Comparison of ENCODE assay signal across 38 cellular contexts in genomic region chr2:125701070-125701469, GRCh38.
"Had no signal": no experiment of that assay in that cellular context is flagged by ENCODE, and none has a peak within 500 bp of the region (broad histone marks: within the 10 kb centered on the region; RNA-seq: fewer than 3 reads in every experiment).

No MANE protein-coding gene starts in this region.

- H3K27ac Mint-ChIP-seq: activated CD4-positive, alpha-beta memory T cell treated with anti-CD3 and anti-CD28 coated beads, Interleukin-2, amount 10 ng/mL, durations not matched to agents 7 days and 5 days; activated CD4-positive, alpha-beta T cell treated with anti-CD3 and anti-CD28 coated beads for 36 hours; activated CD4-positive, alpha-beta T cell treated with anti-CD3 and anti-CD28 coated beads, Interleukin-2, amount 10 ng/mL, durations not matched to agents 7 days and 5 days; activated CD8-positive, alpha-beta memory T cell treated with anti-CD3 and anti-CD28 coated beads, Interleukin-2, amount 10 ng/mL, durations not matched to agents 7 days and 5 days; activated CD8-positive, alpha-beta T cell treated with anti-CD3 and anti-CD28 coated beads, Interleukin-2, amount 10 ng/mL, durations not matched to agents 7 days and 5 days; activated naive CD4-positive, alpha-beta T cell treated with anti-CD3 and anti-CD28 coated beads for 36 hours; activated naive CD4-positive, alpha-beta T cell treated with anti-CD3 and anti-CD28 coated beads, Interleukin-2, amount 50 U/mL, for 72 hours; activated naive CD8-positive, alpha-beta T cell treated with anti-CD3 and anti-CD28 coated beads for 36 hours; activated T-cell treated with anti-CD3 and anti-CD28 coated beads, Interleukin-2, amount 50 U/mL, for 72 hours; activated T-helper 1 cell treated with anti-CD3 and anti-CD28 coated beads, Interleukin-12 subunit alpha, Interleukin-12 subunit beta, Interleukin-2, Interleukin-4 antibody, amounts not matched to agents 30 ng/mL and 10 ng/mL and 1 ng/mL, durations not matched to agents 14 hours and 24 hours and 36 hours; activated T-helper 17 cell treated with anti-CD3 and anti-CD28 coated beads, Interleukin-2, amount 50 U/mL, for 72 hours; T-helper 1 cell treated with Interleukin-12 subunit alpha and Interleukin-12 subunit beta and Interleukin-4 antibody, amounts not matched to agents 30 μg/mL and 1 μg/mL, for 36 hours; T-helper 2 cell treated with Interferon-gamma antibody and Interleukin-4, amounts not matched to agents 5 μg/mL and 100 μg/mL, for 36 hours; WTC11 had no signal

- H3K27me3 ChIP-seq: adrenal gland, body of pancreas, brain microvascular endothelial cell, breast epithelium had no signal

- H3K36me3 Mint-ChIP-seq: activated CD8-positive, alpha-beta memory T cell treated with anti-CD3 and anti-CD28 coated beads, Interleukin-2, amount 10 ng/mL, durations not matched to agents 7 days and 5 days; activated naive CD8-positive, alpha-beta T cell treated with anti-CD3 and anti-CD28 coated beads for 36 hours had no signal

- FAIRE-seq: astrocyte had no signal

- H3K4me3 Mint-ChIP-seq: activated CD4-positive, alpha-beta memory T cell treated with anti-CD3 and anti-CD28 coated beads, Interleukin-2, amount 10 ng/mL, durations not matched to agents 7 days and 5 days; activated CD4-positive, alpha-beta T cell treated with anti-CD3 and anti-CD28 coated beads for 36 hours; activated CD4-positive, alpha-beta T cell treated with anti-CD3 and anti-CD28 coated beads, Interleukin-2, amount 10 ng/mL, durations not matched to agents 7 days and 5 days; activated CD8-positive, alpha-beta memory T cell treated with anti-CD3 and anti-CD28 coated beads, Interleukin-2, amount 10 ng/mL, durations not matched to agents 7 days and 5 days; activated CD8-positive, alpha-beta T cell treated with anti-CD3 and anti-CD28 coated beads, Interleukin-2, amount 10 ng/mL, durations not matched to agents 7 days and 5 days; activated naive CD4-positive, alpha-beta T cell treated with anti-CD3 and anti-CD28 coated beads for 36 hours; activated naive CD8-positive, alpha-beta T cell treated with anti-CD3 and anti-CD28 coated beads for 36 hours; activated T-cell treated with anti-CD3 and anti-CD28 coated beads, Interleukin-2, amount 50 U/mL, for 4 hours; activated T-cell treated with anti-CD3 and anti-CD28 coated beads, Interleukin-2, amount 50 U/mL, for 72 hours; activated T-helper 1 cell treated with anti-CD3 and anti-CD28 coated beads, Interleukin-12 subunit alpha, Interleukin-12 subunit beta, Interleukin-2, Interleukin-4 antibody, amounts not matched to agents 30 ng/mL and 10 ng/mL and 1 ng/mL, durations not matched to agents 14 hours and 24 hours and 36 hours; activated T-helper 17 cell treated with anti-CD3 and anti-CD28 coated beads, Interleukin-2, amount 50 U/mL, for 72 hours; T-helper 1 cell treated with Interleukin-12 subunit alpha and Interleukin-12 subunit beta and Interleukin-4 antibody, amounts not matched to agents 30 μg/mL and 1 μg/mL, for 36 hours; T-helper 2 cell treated with Interferon-gamma antibody and Interleukin-4, amounts not matched to agents 5 μg/mL and 100 μg/mL, for 36 hours; WTC11 had no signal

- H3K4me3 ChIP-seq: adrenal gland, body of pancreas, breast epithelium had no signal

- DNase-seq: activated CD4-positive, alpha-beta memory T cell treated with anti-CD3 and anti-CD28 coated beads, Interleukin-2, amount 10 ng/mL, durations not matched to agents 7 days and 5 days; activated CD4-positive, alpha-beta T cell treated with anti-CD3 and anti-CD28 coated beads for 1 hour; activated CD4-positive, alpha-beta T cell treated with anti-CD3 and anti-CD28 coated beads for 36 hours; activated CD4-positive, alpha-beta T cell treated with anti-CD3 and anti-CD28 coated beads for 48 hours; activated CD4-positive, alpha-beta T cell treated with anti-CD3 and anti-CD28 coated beads, Interleukin-2, amount 10 ng/mL, durations not matched to agents 7 days and 5 days; activated CD4-positive, alpha-beta T cell treated with anti-CD3 and anti-CD28 coated beads, Interleukin-2, amount 50 U/mL, for 48 hours; activated CD4-positive, CD25-positive, alpha-beta regulatory T cell; activated CD8-positive, alpha-beta memory T cell treated with anti-CD3 and anti-CD28 coated beads for 24 hours; activated CD8-positive, alpha-beta memory T cell treated with anti-CD3 and anti-CD28 coated beads, Interleukin-2, amount 10 ng/mL, durations not matched to agents 7 days and 5 days; activated CD8-positive, alpha-beta memory T cell treated with anti-CD3 and anti-CD28 coated beads, Interleukin-2, amount 50 U/mL, for 48 hours; activated CD8-positive, alpha-beta T cell treated with anti-CD3 and anti-CD28 coated beads, Interleukin-2, amount 10 ng/mL, durations not matched to agents 7 days and 5 days; activated effector memory CD4-positive, alpha-beta T cell treated with anti-CD3 and anti-CD28 coated beads, Interleukin-2, amount 50 U/mL, for 16 hours; activated gamma-delta T cell treated with Interleukin-2 at 50 U/mL for 16 hours; activated naive CD4-positive, alpha-beta T cell; activated naive CD4-positive, alpha-beta T cell treated with anti-CD3 and anti-CD28 coated beads for 36 hours; activated naive CD4-positive, alpha-beta T cell treated with anti-CD3 and anti-CD28 coated beads, Interleukin-2, amount 50 U/mL, for 16 hours; activated naive CD8-positive, alpha-beta T cell treated with anti-CD3 and anti-CD28 coated beads for 36 hours; activated T-cell treated with anti-CD3 and anti-CD28 coated beads, Interleukin-2, amount 50 U/mL, for 4 hours; activated T-cell treated with anti-CD3 and anti-CD28 coated beads, Interleukin-2, amount 50 U/mL, for 72 hours; adrenal gland; amniotic stem cell; aorta; body of pancreas; brain microvascular endothelial cell; central memory CD4-positive, alpha-beta T cell; T-helper 1 cell; T-helper 2 cell; T-helper 9 cell; WERI-Rb-1 had no signal

- H3K27ac ChIP-seq: adrenal gland, body of pancreas, brain microvascular endothelial cell, breast epithelium, WERI-Rb-1 had no signal

- H3K36me3 ChIP-seq: adrenal gland, brain microvascular endothelial cell, breast epithelium, WERI-Rb-1 had no signal

- H3K27me3 Mint-ChIP-seq: activated CD4-positive, alpha-beta memory T cell treated with anti-CD3 and anti-CD28 coated beads, Interleukin-2, amount 10 ng/mL, durations not matched to agents 7 days and 5 days; activated CD4-positive, alpha-beta T cell treated with anti-CD3 and anti-CD28 coated beads for 36 hours; activated CD4-positive, alpha-beta T cell treated with anti-CD3 and anti-CD28 coated beads, Interleukin-2, amount 10 ng/mL, durations not matched to agents 7 days and 5 days; activated CD8-positive, alpha-beta memory T cell treated with anti-CD3 and anti-CD28 coated beads, Interleukin-2, amount 10 ng/mL, durations not matched to agents 7 days and 5 days; activated naive CD8-positive, alpha-beta T cell treated with anti-CD3 and anti-CD28 coated beads for 36 hours; activated T-helper 17 cell treated with anti-CD3 and anti-CD28 coated beads, Interleukin-2, amount 50 U/mL, for 72 hours had no signal

- H3K4me1 Mint-ChIP-seq: activated CD4-positive, alpha-beta memory T cell treated with anti-CD3 and anti-CD28 coated beads, Interleukin-2, amount 10 ng/mL, durations not matched to agents 7 days and 5 days; activated CD4-positive, alpha-beta T cell treated with anti-CD3 and anti-CD28 coated beads for 36 hours; activated CD4-positive, alpha-beta T cell treated with anti-CD3 and anti-CD28 coated beads, Interleukin-2, amount 10 ng/mL, durations not matched to agents 7 days and 5 days; activated CD8-positive, alpha-beta memory T cell treated with anti-CD3 and anti-CD28 coated beads, Interleukin-2, amount 10 ng/mL, durations not matched to agents 7 days and 5 days; activated naive CD8-positive, alpha-beta T cell treated with anti-CD3 and anti-CD28 coated beads for 36 hours; activated T-helper 17 cell treated with anti-CD3 and anti-CD28 coated beads, Interleukin-2, amount 50 U/mL, for 72 hours; WTC11 had no signal

- H3K9me3 ChIP-seq: adrenal gland, body of pancreas, breast epithelium had no signal

- H3K4me1 ChIP-seq: adrenal gland, body of pancreas, breast epithelium had no signal

- ATAC-seq: activated CD4-positive, alpha-beta T cell treated with anti-CD3 and anti-CD28 coated beads for 36 hours; activated CD4-positive, CD25-positive, alpha-beta regulatory T cell treated with anti-CD3 and anti-CD28 coated beads, Interleukin-2, amount 50 U/mL, for 24 hours; activated CD8-positive, alpha-beta memory T cell treated with anti-CD3 and anti-CD28 coated beads, Interleukin-2, amount 10 ng/mL, durations not matched to agents 7 days and 5 days; activated CD8-positive, alpha-beta T cell treated with anti-CD3 and anti-CD28 coated beads, Interleukin-2, amount 10 ng/mL, durations not matched to agents 7 days and 5 days; activated naive CD4-positive, alpha-beta T cell treated with anti-CD3 and anti-CD28 coated beads, Interleukin-2, amount 50 U/mL, for 72 hours; activated T-cell treated with anti-CD3 and anti-CD28 coated beads, Interleukin-2, amount 50 U/mL, for 4 hours; activated T-cell treated with anti-CD3 and anti-CD28 coated beads, Interleukin-2, amount 50 U/mL, for 72 hours; activated T-helper 17 cell treated with anti-CD3 and anti-CD28 coated beads, Interleukin-2, amount 50 U/mL, for 72 hours; body of pancreas; WTC11 had no signal

- H3K9me3 Mint-ChIP-seq: activated CD4-positive, alpha-beta memory T cell treated with anti-CD3 and anti-CD28 coated beads, Interleukin-2, amount 10 ng/mL, durations not matched to agents 7 days and 5 days; activated naive CD4-positive, alpha-beta T cell treated with anti-CD3 and anti-CD28 coated beads for 36 hours; activated naive CD8-positive, alpha-beta T cell treated with anti-CD3 and anti-CD28 coated beads for 36 hours; activated T-helper 1 cell treated with anti-CD3 and anti-CD28 coated beads, Interleukin-12 subunit alpha, Interleukin-12 subunit beta, Interleukin-2, Interleukin-4 antibody, amounts not matched to agents 30 ng/mL and 10 ng/mL and 1 ng/mL, durations not matched to agents 14 hours and 24 hours and 36 hours; activated T-helper 17 cell treated with anti-CD3 and anti-CD28 coated beads, Interleukin-2, amount 50 U/mL, for 72 hours; T-helper 1 cell treated with Interleukin-12 subunit alpha and Interleukin-12 subunit beta and Interleukin-4 antibody, amounts not matched to agents 30 μg/mL and 1 μg/mL, for 36 hours had no signal
